Comparison of ENCODE assay signal across 33 cellular contexts in genomic region chr2:43020990-43021677, GRCh38.
DNase-seq lines count a peak whose midpoint lies in the region; ATAC-seq, FAIRE-seq and TF ChIP-seq lines count a peak whose summit lies in the region.
"Had no signal": no experiment of that assay in that cellular context is flagged by ENCODE, and none has a peak within 500 bp of the region (broad histone marks: within the 10 kb centered on the region; RNA-seq: fewer than 3 reads in every experiment).

No MANE protein-coding gene starts in this region.

- peak; percentile 22 for DNase-seq in CD1c-positive myeloid dendritic cell (ENCODE audit: extremely low spot score)
- DNase-seq in keratinocyte (ENCODE audit: low read depth, low spot score), result no peak
- DNase-seq in spleen, result peak; percentile 14
- DNase-seq in A172 (ENCODE audit: low spot score), result no peak
- no peak for DNase-seq in PC-9
- no peak for DNase-seq in right cardiac atrium
- DNase-seq: activated CD4-positive, alpha-beta T cell treated with anti-CD3 and anti-CD28 coated beads, Interleukin-2, amount 50 U/mL, for 48 hours; activated CD8-positive, alpha-beta memory T cell treated with anti-CD3 and anti-CD28 coated beads, Interleukin-2, amount 50 U/mL, for 4 hours; activated naive CD4-positive, alpha-beta T cell treated with anti-CD3 and anti-CD28 coated beads, Interleukin-2, amount 50 U/mL, for 16 hours; BE2C; DMS53; esophagus squamous epithelium; GF-D8; immature natural killer cell; KG1; MG63; naive B cell; NCI-H1417; NCI-H446; NCI-H82; RPMI8226; stimulated activated CD4-positive, alpha-beta T cell treated with anti-CD3 and anti-CD28 coated beads, Interleukin-12 subunit alpha, Interleukin-12 subunit beta, amount 100 ng/mL, for 4 hours; stimulated activated CD4-positive, alpha-beta T cell treated with anti-CD3 and anti-CD28 coated beads, Interleukin-4, amount 100 ng/mL, for 1 hour had no signal

- H4K20me1 ChIP-seq in keratinocyte (ENCODE audit: control insufficient read depth, extremely low read depth, insufficient read depth, low read length) (no peaks in the 10 kb centered on the region), PC-9 (ENCODE audit: insufficient read depth) (no peaks in the 10 kb centered on the region)

- no peaks in the 10 kb centered on the region for H3K27me3 ChIP-seq in keratinocyte (ENCODE audit: control insufficient read depth, extremely low read depth, insufficient read depth, low read length)
- H3K27me3 ChIP-seq in spleen (replicated peaks in 1 of 7), result no peaks in the 10 kb centered on the region
- H3K27me3 ChIP-seq in PC-9 (ENCODE audit: insufficient read depth, low read depth), result no peaks in the 10 kb centered on the region
- H3K27me3 ChIP-seq in right cardiac atrium (ENCODE audit: control insufficient read depth, insufficient read depth), result no peaks in the 10 kb centered on the region
- H3K27me3 ChIP-seq: BE2C, esophagus squamous epithelium, left lung, MG63, suprapubic skin, vagina had no signal

- H3K9me3 ChIP-seq in keratinocyte (ENCODE audit: control insufficient read depth, low read depth, low read length), result peaks cover 5% of the 10 kb centered on the region
- H3K9me3 ChIP-seq in spleen, result peaks cover 0 to 20% (median 10%) of the 10 kb centered on the region in 8 donors
- H3K9me3 ChIP-seq in PC-9 (ENCODE audit: insufficient read depth, low read depth), result peaks cover 10% of the 10 kb centered on the region; the same call in 1 of the 2 replicates
- H3K9me3 ChIP-seq in right cardiac atrium (ENCODE audit: control insufficient read depth, low read length), result no peaks in the 10 kb centered on the region
- H3K9me3 ChIP-seq: suprapubic skin, vagina had no signal

- TF ChIP-seq POLR2A in spleen (IDR thresholded peaks at IDR 0.05), result no peak

- POLR2A ChIA-PET in PC-9 (lab: Charles Lee; ENCODE audit: unreplicated experiment), result no interaction called here

- H3F3A ChIP-seq in PC-9 (ENCODE audit: insufficient read depth, low read depth), result peaks cover 16% of the 10 kb centered on the region; the same call in 1 of the 2 replicates

- H3K4me1 ChIP-seq in keratinocyte (ENCODE audit: control insufficient read depth, extremely low read depth, insufficient read depth, low read length) (peaks cover 17% of the 10 kb centered on the region), spleen (peaks cover 0 to 56% (median 21%) of the 10 kb centered on the region in 6 donors), PC-9 (replicated peaks; ENCODE audit: insufficient read depth) (peaks cover 35% of the 10 kb centered on the region), right cardiac atrium (ENCODE audit: control insufficient read depth, insufficient read depth, low read length) (peaks cover 8% of the 10 kb centered on the region)
- H3K4me1 ChIP-seq: HAP-1 had no signal

- ATAC-seq in GM21381 (IDR thresholded peaks at IDR 0.05; ENCODE audit: unreplicated experiment), result no peak
- ATAC-seq in right cardiac atrium, result no peak
- ATAC-seq: activated CD4-positive, CD25-positive, alpha-beta regulatory T cell treated with anti-CD3 and anti-CD28 coated beads, Interleukin-2, amount 50 U/mL, for 24 hours; left lung; stimulated activated effector memory CD8-positive, alpha-beta T cell treated with anti-CD3 and anti-CD28 coated beads, Interleukin-12 subunit alpha, Interleukin-12 subunit beta, amount 100 ng/mL, for 72 hours had no signal

- H3K36me3 ChIP-seq in keratinocyte (ENCODE audit: control insufficient read depth in 2 of 2, extremely low read depth in 1 of 2, insufficient read depth in 2 of 2, low read length in 2 of 2) (no peaks in the 10 kb centered on the region), spleen (no peaks in the 10 kb centered on the region), PC-9 (ENCODE audit: low read depth) (no peaks in the 10 kb centered on the region)
- H3K36me3 ChIP-seq: BE2C, esophagus squamous epithelium, HAP-1, left lung, MG63, suprapubic skin, vagina had no signal

- H3K27ac ChIP-seq in angular gyrus (ENCODE audit: low read depth, low read length), result peak overlapping the region; percentile 76
- H3K27ac ChIP-seq in keratinocyte (ENCODE audit: control insufficient read depth, insufficient read depth, low read length), result peak overlapping the region; percentile 53
- peak overlapping the region in 2 of 8 donors; percentile 13 to 17 for H3K27ac ChIP-seq in spleen
- no peak overlapping the region for H3K27ac ChIP-seq in PC-9
- H3K27ac ChIP-seq in right cardiac atrium (ENCODE audit: low read length), result no peak overlapping the region
- H3K27ac ChIP-seq: esophagus squamous epithelium, suprapubic skin, vagina had no signal

- dilution Hi-C loops in keratinocyte (cut with MboI; ENCODE audit: extremely low pct_ligation_motif_present, low sequenced_read_pairs), result no loop called here

- H3K9me2 ChIP-seq in PC-9 (ENCODE audit: insufficient read depth), result no peaks in the 10 kb centered on the region

- no peak for FAIRE-seq in keratinocyte (lab: Jason Lieb, UNC)
- FAIRE-seq: frontal cortex, HTR-8/SVneo had no signal

- CTCF ChIA-PET in PC-9 (lab: Charles Lee), result no interaction called here

- no TSS peak for BruUV-seq in PC-9 (replicated peaks; lab: Mats Ljungman, UMichigan)

- 83 to 96% (median 91%) methylated on average over 13 to 14 of the region's 14 CpGs for WGBS in spleen, 5 donors
- WGBS in right cardiac atrium, result 90% methylated on average over 14 of the region's 14 CpGs

- H3K4me3 ChIP-seq in keratinocyte (ENCODE audit: control insufficient read depth in 2 of 3, extremely low read depth in 1 of 3, insufficient read depth in 2 of 3, low read depth in 1 of 3, low read length in 3 of 3) (no peak overlapping the region), spleen (no peak overlapping the region), PC-9 (no peak overlapping the region), right cardiac atrium (ENCODE audit: low read length) (no peak overlapping the region)
- H3K4me3 ChIP-seq: esophagus squamous epithelium, HAP-1, left lung, MG63, suprapubic skin, vagina had no signal

- no peak overlapping the region for H3K4me2 ChIP-seq in keratinocyte (ENCODE audit: control insufficient read depth, extremely low read depth, insufficient read depth, low read depth, low read length)
- no peak overlapping the region for H3K4me2 ChIP-seq in PC-9

- no peak overlapping the region for H2AFZ ChIP-seq in keratinocyte (ENCODE audit: control insufficient read depth, low read length)
- H2AFZ ChIP-seq in PC-9, result no peak overlapping the region

- intact Hi-C loops in spleen (cut with DNase I; ENCODE audit: low total_unique reads) (no loop called here), PC-9 (cut with micrococcal nuclease; ENCODE audit: unreplicated experiment) (loop anchor here (5.0 kb wide), 2 partner anchors 44 to 164 kb away; no protein-coding TSS in a partner anchor), right cardiac atrium (cut with DNase I) (loop anchor here in 3 of 4 donors (5.0 to 10.0 kb wide), 4 partner anchors 39 to 201 kb away; no protein-coding TSS in a partner anchor)

- no peaks in the 10 kb centered on the region for H3K9me1 ChIP-seq in keratinocyte (ENCODE audit: control insufficient read depth, extremely low read depth, insufficient read depth, low read length)

- H3K79me2 ChIP-seq in keratinocyte (ENCODE audit: control insufficient read depth, insufficient read depth, low read length) (no peaks in the 10 kb centered on the region), PC-9 (ENCODE audit: low read depth) (no peaks in the 10 kb centered on the region)

- TF ChIP-seq CTCF in keratinocyte (optimal IDR thresholded peaks at IDR 0.05 in 1 of 3, IDR thresholded peaks at IDR 0.05 in 1 of 3, conservative IDR thresholded peaks at IDR 0.05 in 1 of 3; ENCODE audit: extremely low read depth in 1 of 3, insufficient read depth in 2 of 3, low read length in 3 of 3) (no peak), spleen (IDR thresholded peaks at IDR 0.05 in 8 of 11, conservative IDR thresholded peaks at IDR 0.05 in 3 of 11) (no peak), PC-9 (conservative IDR thresholded peaks at IDR 0.05) (no peak)

- H3K9ac ChIP-seq in keratinocyte (ENCODE audit: control insufficient read depth, extremely low read depth, insufficient read depth, low read length), result no peak overlapping the region

Comparison
In these comparisons a context has a peak if more than half of its experiments do, and no peak if none do; other contexts are left out.
1. DNase-seq: peak in CD1c-positive myeloid dendritic cell (single experiment) and spleen (single experiment); none in keratinocyte (single experiment), A172 (single experiment), PC-9 (0 of 2) and right cardiac atrium (0 of 3).
2. H3K27ac ChIP-seq: peak in angular gyrus (single experiment) and keratinocyte (single experiment); none in PC-9 (single experiment) and right cardiac atrium (single experiment).